Comparison of ENCODE assay signal across 17 cellular contexts in genomic region chr11:70733327-70734325, GRCh38.
"Had no signal": no experiment of that assay in that cellular context is flagged by ENCODE, and none has a peak within 500 bp of the region (broad histone marks: within the 10 kb centered on the region; RNA-seq: fewer than 3 reads in every experiment).

No MANE protein-coding gene starts in this region.

- H3K9me3 ChIP-seq: body of pancreas, esophagus muscularis mucosa had no signal

- H3K27me3 ChIP-seq: body of pancreas, esophagus muscularis mucosa, tibial nerve had no signal

- H3K9ac ChIP-seq: parathyroid adenoma had no signal

- H3K27ac ChIP-seq: body of pancreas, esophagus muscularis mucosa, parathyroid adenoma, tibial nerve had no signal

- FAIRE-seq: TTC549 had no signal

- DNase-seq: activated CD4-positive, alpha-beta T cell treated with anti-CD3 and anti-CD28 coated beads, Interleukin-2, amount 10 ng/mL, durations not matched to agents 24 days and 14 days; activated CD4-positive, CD25-positive, alpha-beta regulatory T cell; activated CD8-positive, alpha-beta memory T cell treated with anti-CD3 and anti-CD28 coated beads, Interleukin-2, amount 50 U/mL, for 48 hours; activated gamma-delta T cell; activated T-cell treated with anti-CD3 and anti-CD28 coated beads, Interleukin-2, amount 50 U/mL, for 72 hours; amniotic stem cell; body of pancreas; central memory CD4-positive, alpha-beta T cell; cortex of kidney; effector CD4-positive, alpha-beta T cell; kidney glomerular epithelial cell; stimulated activated naive CD4-positive, alpha-beta T cell; substantia nigra had no signal

- H3K4me1 ChIP-seq: body of pancreas, esophagus muscularis mucosa, parathyroid adenoma, tibial nerve had no signal

- H3K4me3 ChIP-seq: body of pancreas, esophagus muscularis mucosa, tibial nerve had no signal

- H3K36me3 ChIP-seq: esophagus muscularis mucosa, tibial nerve had no signal
